10 cellular contexts compared by ENCODE assay signal in genomic region chr4:151226004-151226932, GRCh38. TPM values are rescaled to one million over a fixed set of nuclear protein-coding genes. Genes with fewer than 3 reads are reported as not detected.
A peak's percentile ranks its signal among the peaks of the same experiment; 100 is the strongest.
DNase-seq lines count a peak whose midpoint lies in the region; ATAC-seq and TF ChIP-seq lines count a peak whose summit lies in the region.
"Had no signal": no experiment of that assay in that cellular context is flagged by ENCODE, and none has a peak within 500 bp of the region (broad histone marks: within the 10 kb centered on the region; RNA-seq: fewer than 3 reads in every experiment).

No MANE protein-coding gene starts in this region.

- H3K9me3 ChIP-seq in breast epithelium = no peaks in the 10 kb centered on the region
- no peaks in the 10 kb centered on the region for H3K9me3 ChIP-seq in skeletal muscle tissue (ENCODE audit: control insufficient read depth in 3 of 3, low read length in 3 of 3)

- peak overlapping the region; percentile 0 to 66 (median 32) for H3K9ac ChIP-seq in skeletal muscle tissue (ENCODE audit: low read depth in 1 of 3, low read length in 3 of 3)

- TF ChIP-seq POLR2A in breast epithelium (IDR thresholded peaks at IDR 0.05) = no peak

- no peak for TF ChIP-seq CTCF in breast epithelium (IDR thresholded peaks at IDR 0.05)

- H3K27ac ChIP-seq in breast epithelium (peak overlapping the region; percentile 77 to 90), skeletal muscle tissue (ENCODE audit: low read depth, low read length) (peak overlapping the region; percentile 72)

- H3K4me1 ChIP-seq in breast epithelium (no peaks in the 10 kb centered on the region), skeletal muscle tissue (ENCODE audit: control insufficient read depth in 3 of 3, insufficient read depth in 3 of 3, low read length in 3 of 3) (peaks cover 0 to 6% (median 0%) of the 10 kb centered on the region in 3 donors)

- H3K36me3 ChIP-seq in breast epithelium (no peaks in the 10 kb centered on the region), skeletal muscle tissue (ENCODE audit: control insufficient read depth in 3 of 3, insufficient read depth in 3 of 3, low read length in 3 of 3) (no peaks in the 10 kb centered on the region)

- intact Hi-C loops in breast epithelium (cut with DNase I; ENCODE audit: low total_unique reads) = no loop called here

- H3K27me3 ChIP-seq in breast epithelium = no peaks in the 10 kb centered on the region
- H3K27me3 ChIP-seq in skeletal muscle tissue (ENCODE audit: control insufficient read depth in 3 of 3, insufficient read depth in 3 of 3, low read length in 3 of 3) = no peaks in the 10 kb centered on the region

- DNase-seq in GM04504 (ENCODE audit: low read depth) = peak; percentile 64
- no peak for DNase-seq in breast epithelium (ENCODE audit: low spot score in 2 of 2)
- DNase-seq in iris pigment epithelial cell (ENCODE audit: low read depth) = peak; percentile 92
- DNase-seq in NCI-H2081 (lab: John Stamatoyannopoulos, UW) = no peak
- DNase-seq: activated B cell treated with CpG ODN at 0.5 μM for 24 hours had no signal

- ATAC-seq in GM21737 (IDR thresholded peaks at IDR 0.05; ENCODE audit: unreplicated experiment) = no peak
- no peak for ATAC-seq in GM19452 (IDR thresholded peaks at IDR 0.05; ENCODE audit: unreplicated experiment)
- ATAC-seq in GM19023 (IDR thresholded peaks at IDR 0.05; ENCODE audit: unreplicated experiment) = no peak

- peak overlapping the region; percentile 43 to 58 (median 52) for H3K4me3 ChIP-seq in breast epithelium
- peak overlapping the region in 2 of 3 donors; percentile 9 to 72 for H3K4me3 ChIP-seq in skeletal muscle tissue (ENCODE audit: low read length in 3 of 3)

RNA-seq across cellular contexts. Expression of gene PRSS48, which starts 50.7 kb away (rescaled TPM):
- not detected for total RNA-seq in breast epithelium
- not detected for total RNA-seq in skeletal muscle tissue
- total RNA-seq: activated B cell treated with CpG ODN at 0.5 μM for 24 hours, H1 had no signal

Comparison
In these comparisons a context has a peak if more than half of its experiments do, and no peak if none do; other contexts are left out.
1. DNase-seq: peak in GM04504 (single experiment) and iris pigment epithelial cell (single experiment); none in breast epithelium (0 of 2) and NCI-H2081 (0 of 2).